15 cellular contexts compared by ENCODE assay signal in genomic region chr15:53378096-53378620, GRCh38.
"Had no signal": no experiment of that assay in that cellular context is flagged by ENCODE, and none has a peak within 500 bp of the region (broad histone marks: within the 10 kb centered on the region; RNA-seq: fewer than 3 reads in every experiment).

No MANE protein-coding gene starts in this region.

- H3K36me3 ChIP-seq: ascending aorta, colonic mucosa, gastroesophageal sphincter, left ventricle myocardium inferior, stomach, thoracic aorta had no signal

- H3K4me3 ChIP-seq: ascending aorta, colonic mucosa, gastroesophageal sphincter, left ventricle myocardium inferior, skin epidermis, stomach, thoracic aorta had no signal

- H3K27me3 ChIP-seq: ascending aorta, colonic mucosa, gastroesophageal sphincter, stomach had no signal

- DNase-seq: activated CD4-positive, alpha-beta T cell treated with anti-CD3 and anti-CD28 coated beads for 36 hours; activated CD8-positive, alpha-beta memory T cell treated with anti-CD3 and anti-CD28 coated beads, Interleukin-2, amount 50 U/mL, for 4 hours; activated CD8-positive, alpha-beta T cell treated with anti-CD3 and anti-CD28 coated beads for 36 hours; activated naive CD4-positive, alpha-beta T cell; activated naive CD8-positive, alpha-beta T cell treated with anti-CD3 and anti-CD28 coated beads, Interleukin-2, amount 50 U/mL, for 24 hours; colonic mucosa; effector CD4-positive, alpha-beta T cell; left ventricle myocardium inferior; stomach; T-helper 9 cell had no signal

- H3K27ac ChIP-seq: ascending aorta, colonic mucosa, gastroesophageal sphincter, left ventricle myocardium inferior, skin epidermis, stomach, thoracic aorta, VCaP had no signal

- ATAC-seq: activated CD4-positive, alpha-beta T cell treated with anti-CD3 and anti-CD28 coated beads for 36 hours; activated CD8-positive, alpha-beta T cell treated with anti-CD3 and anti-CD28 coated beads for 36 hours; activated naive CD8-positive, alpha-beta T cell treated with anti-CD3 and anti-CD28 coated beads, Interleukin-2, amount 50 U/mL, for 24 hours; gastroesophageal sphincter had no signal
